ENCODE assay signal across 18 cellular contexts in the genomic region with DNA sequence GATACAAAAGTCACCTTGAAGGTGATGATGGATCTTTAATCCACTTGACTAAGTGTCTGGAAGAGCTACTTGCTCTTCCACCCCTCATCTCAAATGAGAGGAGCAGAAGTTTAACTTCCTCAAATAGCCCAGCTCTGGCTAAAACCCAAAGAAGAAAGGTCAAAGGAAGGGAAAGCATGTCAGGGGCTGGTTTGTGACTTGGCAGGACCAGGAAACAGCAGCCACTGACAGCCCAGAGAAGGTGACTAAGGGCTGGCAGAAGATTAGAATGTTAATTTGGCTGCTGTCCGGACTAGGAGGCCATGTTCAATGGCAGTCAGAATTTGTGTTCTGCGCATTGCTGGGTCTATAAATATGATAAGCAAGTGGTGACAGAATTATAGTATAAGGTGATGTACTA.
DNase-seq lines count a peak whose midpoint lies in the region; ATAC-seq, FAIRE-seq and TF ChIP-seq lines count a peak whose summit lies in the region.
"Had no signal": no experiment of that assay in that cellular context is flagged by ENCODE, and none has a peak within 500 bp of the region (broad histone marks: within the 10 kb centered on the region; RNA-seq: fewer than 3 reads in every experiment).

No MANE protein-coding gene starts in this region.

- POLR2A ChIA-PET in activated B cell treated with CpG ODN at 0.5 μM for 24 hours (lab: Charles Lee), result interaction anchor here (0.7 kb wide), 2 partner anchors 179 to 313 kb away, joined by 3 to 4 read pairs; no protein-coding TSS in a partner anchor

- no peak for FAIRE-seq in RCC 7860 (lab: Jason Lieb, UNC)
- FAIRE-seq: pancreas had no signal

- H3K9me3 ChIP-seq in muscle layer of colon (ENCODE audit: low read length), result no peaks in the 10 kb centered on the region
- H3K9me3 ChIP-seq: pancreas had no signal

- ATAC-seq in activated B cell treated with CpG ODN at 0.5 μM for 24 hours (ENCODE audit: low read depth), result peak; percentile 18
- ATAC-seq in activated T-helper 17 cell treated with anti-CD3 and anti-CD28 coated beads, Interleukin-2, amount 50 U/mL, for 72 hours (replicated peaks), result no peak
- no peak for ATAC-seq in GM21529 (IDR thresholded peaks at IDR 0.05; ENCODE audit: unreplicated experiment)

- no peaks in the 10 kb centered on the region for H3K27me3 Mint-ChIP-seq in activated B cell treated with CpG ODN at 0.5 μM for 24 hours
- H3K27me3 Mint-ChIP-seq in activated T-helper 17 cell treated with anti-CD3 and anti-CD28 coated beads, Interleukin-2, amount 50 U/mL, for 72 hours, result peaks cover 8% of the 10 kb centered on the region

- H3K4me1 Mint-ChIP-seq in activated B cell treated with CpG ODN at 0.5 μM for 24 hours, result peaks cover 27% of the 10 kb centered on the region
- H3K4me1 Mint-ChIP-seq in activated T-helper 17 cell treated with anti-CD3 and anti-CD28 coated beads, Interleukin-2, amount 50 U/mL, for 72 hours, result no peaks in the 10 kb centered on the region

- intact Hi-C loops in activated B cell treated with CpG ODN at 0.5 μM for 24 hours (cut with micrococcal nuclease), result no loop called here

- no peaks in the 10 kb centered on the region for H3K27me3 ChIP-seq in muscle layer of colon (ENCODE audit: control insufficient read depth in 1 of 2, insufficient read depth in 2 of 2, low read length in 2 of 2)
- H3K27me3 ChIP-seq: pancreas had no signal

- TF ChIP-seq CTCF in activated B cell treated with CpG ODN at 0.5 μM for 24 hours (IDR thresholded peaks at IDR 0.05), result no peak

- H3K27ac Mint-ChIP-seq in activated B cell treated with CpG ODN at 0.5 μM for 24 hours, result peak overlapping the region; percentile 74
- no peak overlapping the region for H3K27ac Mint-ChIP-seq in activated T-helper 17 cell treated with anti-CD3 and anti-CD28 coated beads, Interleukin-2, amount 50 U/mL, for 72 hours

- H3K9me3 Mint-ChIP-seq in activated B cell treated with CpG ODN at 0.5 μM for 24 hours, result peaks cover 2% of the 10 kb centered on the region
- H3K9me3 Mint-ChIP-seq in activated T-helper 17 cell treated with anti-CD3 and anti-CD28 coated beads, Interleukin-2, amount 50 U/mL, for 72 hours, result no peaks in the 10 kb centered on the region

- H3K36me3 Mint-ChIP-seq in activated B cell treated with CpG ODN at 0.5 μM for 24 hours (ENCODE audit: low read depth), result peaks cover 37% of the 10 kb centered on the region
- H3K36me3 Mint-ChIP-seq in activated T-helper 17 cell treated with anti-CD3 and anti-CD28 coated beads, Interleukin-2, amount 50 U/mL, for 72 hours (ENCODE audit: low read depth), result no peaks in the 10 kb centered on the region

- peak overlapping the region; percentile 2 for H3K27ac ChIP-seq in muscle layer of colon (ENCODE audit: low read depth, low read length)
- H3K27ac ChIP-seq: epithelial cell of prostate, pancreas had no signal

- CTCF ChIA-PET in activated B cell treated with CpG ODN at 0.5 μM for 24 hours (lab: Charles Lee), result no interaction called here

- H3K4me1 ChIP-seq in muscle layer of colon (ENCODE audit: insufficient read depth, low read length), result peaks cover 25% of the 10 kb centered on the region
- H3K4me1 ChIP-seq: pancreas had no signal

- H3K36me3 ChIP-seq in muscle layer of colon (ENCODE audit: insufficient read depth, low read length), result no peaks in the 10 kb centered on the region

- DNase-seq in AML-193 (lab: John Stamatoyannopoulos, UW) (peak; percentile 89 to 90), M059J (ENCODE audit: low read depth) (peak; percentile 31), activated B cell treated with CpG ODN at 0.5 μM for 24 hours (no peak), RCC 7860 (ENCODE audit: low spot score) (no peak), cerebellum (ENCODE audit: low spot score) (no peak)
- DNase-seq: activated CD8-positive, alpha-beta memory T cell treated with anti-CD3 and anti-CD28 coated beads for 24 hours; activated naive CD4-positive, alpha-beta T cell treated with anti-CD3 and anti-CD28 coated beads, Interleukin-2, amount 50 U/mL, for 16 hours; caudate nucleus; DMS53; hypothalamus; Karpas-422; mesenchymal stem cell; NCI-H2171; pancreas had no signal

- no peak overlapping the region for H3K4me3 ChIP-seq in muscle layer of colon (ENCODE audit: low read depth in 1 of 2, low read length in 2 of 2)
- H3K4me3 ChIP-seq: pancreas had no signal

- no peak overlapping the region for H3K4me3 Mint-ChIP-seq in activated B cell treated with CpG ODN at 0.5 μM for 24 hours
- no peak overlapping the region for H3K4me3 Mint-ChIP-seq in activated T-helper 17 cell treated with anti-CD3 and anti-CD28 coated beads, Interleukin-2, amount 50 U/mL, for 72 hours

- H3K9ac ChIP-seq in muscle layer of colon (ENCODE audit: low read length), result no peak overlapping the region

Comparison
In these comparisons a context has a peak if more than half of its experiments do, and no peak if none do; other contexts are left out.
1. DNase-seq: peak in AML-193 (2 of 2) and M059J (single experiment); none in activated B cell treated with CpG ODN at 0.5 μM for 24 hours (single experiment), RCC 7860 (single experiment) and cerebellum (single experiment).